ENCODE assay signal across 25 cellular contexts in the genomic region with DNA sequence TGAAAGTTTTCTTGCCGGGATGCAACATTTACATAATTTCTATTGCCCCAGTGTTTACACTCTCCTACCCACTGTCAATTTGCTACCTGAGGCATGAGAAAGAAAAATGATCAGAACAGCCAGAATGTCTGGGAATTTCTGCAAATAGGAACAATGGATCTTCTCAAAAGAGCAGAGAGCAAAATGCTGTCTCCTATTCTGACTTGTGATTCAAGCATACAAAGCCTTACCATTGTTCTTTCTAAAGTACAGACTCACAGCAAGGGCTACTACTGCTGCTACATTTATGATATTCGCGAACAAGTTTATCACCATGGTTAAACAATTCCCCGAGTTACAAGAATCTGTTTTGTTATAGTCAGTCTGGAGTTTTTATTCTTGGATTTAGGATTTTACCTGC.
"Had no signal": no experiment of that assay in that cellular context is flagged by ENCODE, and none has a peak within 500 bp of the region (broad histone marks: within the 10 kb centered on the region; RNA-seq: fewer than 3 reads in every experiment).

No MANE protein-coding gene starts in this region.

- FAIRE-seq: colon, kidney, small intestine had no signal

- H3K4me1 Mint-ChIP-seq: naive thymus-derived CD4-positive, alpha-beta T cell had no signal

- H3K4me3 ChIP-seq: dorsolateral prefrontal cortex, lung, ovary, right lobe of liver, thyroid gland had no signal

- H3K36me3 ChIP-seq: ovary, right lobe of liver, thyroid gland had no signal

- H3K9me3 Mint-ChIP-seq: stimulated activated naive CD8-positive, alpha-beta T cell treated with anti-CD3 and anti-CD28 coated beads, Interleukin-15, Interleukin-2, amounts not matched to agents 100 ng/mL and 50 ng/mL, for 24 hours; type B pancreatic cell had no signal

- H3K9me3 ChIP-seq: ovary, right lobe of liver, thyroid gland had no signal

- H3K27me3 ChIP-seq: ovary, right lobe of liver, thyroid gland had no signal

- DNase-seq: central memory CD4-positive, alpha-beta T cell; dorsolateral prefrontal cortex; effector CD4-positive, alpha-beta T cell; foreskin fibroblast; kidney; mesenchymal stem cell; naive thymus-derived CD4-positive, alpha-beta T cell; nucleus accumbens; ovary; right lobe of liver; small intestine; stimulated activated CD4-positive, alpha-beta T cell treated with anti-CD3 and anti-CD28 coated beads, Interleukin-15, amount 100 ng/mL, for 24 hours; stimulated activated CD4-positive, alpha-beta T cell treated with anti-CD3 and anti-CD28 coated beads, Interleukin-2, amount 100 ng/mL, for 48 hours; stimulated activated naive B cell treated with anti-CD40 and anti-IgM and Interleukin-4, amounts not matched to agents 10 μg/mL and 1 μg/mL and 100 μg/mL, for 72 hours; thyroid gland had no signal

- H3K4me3 Mint-ChIP-seq: mesothelial cell of epicardium; naive thymus-derived CD4-positive, alpha-beta T cell; nephron; stimulated activated naive B cell treated with anti-CD40 and anti-IgM and Interleukin-4, amounts not matched to agents 10 μg/mL and 1 μg/mL and 100 μg/mL, for 72 hours; stimulated activated naive CD8-positive, alpha-beta T cell treated with anti-CD3 and anti-CD28 coated beads, Interleukin-15, Interleukin-2, amounts not matched to agents 100 ng/mL and 50 ng/mL, for 24 hours; type B pancreatic cell had no signal

- H3K36me3 Mint-ChIP-seq: mesothelial cell of epicardium; naive thymus-derived CD4-positive, alpha-beta T cell; type B pancreatic cell had no signal

- H3K27ac ChIP-seq: epithelial cell of prostate, ovary, right lobe of liver, thyroid gland had no signal

- H3K27ac Mint-ChIP-seq: mesothelial cell of epicardium; naive thymus-derived CD4-positive, alpha-beta T cell; nephron; progenitor cell of endocrine pancreas; stimulated activated naive B cell treated with anti-CD40 and anti-IgM and Interleukin-4, amounts not matched to agents 10 μg/mL and 1 μg/mL and 100 μg/mL, for 72 hours; stimulated activated naive CD8-positive, alpha-beta T cell treated with anti-CD3 and anti-CD28 coated beads, Interleukin-15, Interleukin-2, amounts not matched to agents 100 ng/mL and 50 ng/mL, for 24 hours; type B pancreatic cell had no signal

- H3K4me1 ChIP-seq: right lobe of liver, thyroid gland had no signal

- ATAC-seq: esophagus mucosa; left lobe of liver; naive thymus-derived CD4-positive, alpha-beta T cell; right lobe of liver; stimulated activated naive B cell treated with anti-CD40 and anti-IgM and Interleukin-4, amounts not matched to agents 10 μg/mL and 1 μg/mL and 100 μg/mL, for 72 hours had no signal
